Comparison of ENCODE assay signal across 8 cellular contexts in the genomic region with DNA sequence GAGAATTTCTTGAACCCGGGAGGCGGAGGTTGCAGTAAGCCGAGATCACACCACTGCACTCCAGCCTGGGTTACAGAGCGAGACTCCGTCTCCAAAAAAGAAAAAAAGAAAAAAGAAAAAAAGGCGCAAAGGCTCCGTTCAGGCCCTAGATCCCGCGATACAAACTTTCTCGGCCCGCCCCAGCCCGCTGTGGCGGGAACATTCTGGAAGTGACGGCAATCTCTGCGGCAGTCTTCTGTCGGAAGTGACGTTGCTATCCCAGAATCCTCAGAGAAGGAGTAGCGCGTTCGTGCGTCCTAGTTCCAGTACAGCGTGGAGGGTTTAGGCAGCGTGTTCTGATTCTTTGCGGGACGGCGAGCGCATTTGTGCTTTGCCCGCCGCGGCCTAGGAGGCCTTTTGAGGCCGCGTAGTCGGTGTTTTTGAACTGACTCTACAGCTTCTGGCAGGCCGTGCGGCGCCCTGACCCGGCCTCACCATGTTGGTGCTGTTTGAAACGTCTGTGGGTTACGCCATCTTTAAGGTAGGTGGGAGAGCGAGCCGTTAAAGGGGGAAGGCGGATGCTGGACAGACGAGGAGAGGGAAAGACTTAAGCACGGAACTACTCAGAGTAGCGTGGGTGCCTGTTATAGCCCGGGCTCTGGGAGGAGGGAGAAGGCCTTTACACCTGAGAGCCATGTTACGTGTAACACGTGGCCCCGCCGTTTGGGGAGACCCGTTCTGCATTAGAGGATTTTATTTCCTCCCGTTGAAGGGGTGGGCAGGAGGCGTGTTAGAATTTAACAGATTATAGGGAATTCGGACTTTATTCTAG. TPM values are rescaled to one million over a fixed set of nuclear protein-coding genes. Genes with fewer than 3 reads are reported as not detected.
DNase-seq lines count a peak whose midpoint lies in the region; ATAC-seq and TF ChIP-seq lines count a peak whose summit lies in the region.

A gene with protein sequence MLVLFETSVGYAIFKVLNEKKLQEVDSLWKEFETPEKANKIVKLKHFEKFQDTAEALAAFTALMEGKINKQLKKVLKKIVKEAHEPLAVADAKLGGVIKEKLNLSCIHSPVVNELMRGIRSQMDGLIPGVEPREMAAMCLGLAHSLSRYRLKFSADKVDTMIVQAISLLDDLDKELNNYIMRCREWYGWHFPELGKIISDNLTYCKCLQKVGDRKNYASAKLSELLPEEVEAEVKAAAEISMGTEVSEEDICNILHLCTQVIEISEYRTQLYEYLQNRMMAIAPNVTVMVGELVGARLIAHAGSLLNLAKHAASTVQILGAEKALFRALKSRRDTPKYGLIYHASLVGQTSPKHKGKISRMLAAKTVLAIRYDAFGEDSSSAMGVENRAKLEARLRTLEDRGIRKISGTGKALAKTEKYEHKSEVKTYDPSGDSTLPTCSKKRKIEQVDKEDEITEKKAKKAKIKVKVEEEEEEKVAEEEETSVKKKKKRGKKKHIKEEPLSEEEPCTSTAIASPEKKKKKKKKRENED (plus strand): TSS at position 297 of the 811 bp plus-strand sequence. CDS start 179 bp downstream, at position 476.

- peaks cover 20% of the 10 kb centered on the region for H3K4me1 ChIP-seq in Panc1 (ENCODE audit: control insufficient read depth, insufficient read depth, low read length)
- H3K4me1 ChIP-seq in muscle layer of colon (ENCODE audit: insufficient read depth, low read length): peaks cover 12% of the 10 kb centered on the region

- H3K4me3 ChIP-seq in Panc1 (ENCODE audit: low read depth in 2 of 2, low read length in 2 of 2) (peak within 1 kb of the TSS; percentile 95 to 100), muscle layer of colon (ENCODE audit: low read depth in 1 of 2, low read length in 2 of 2) (peak within 1 kb of the TSS; percentile 67 to 99)

- H3K4me1 Mint-ChIP-seq in activated T-cell treated with anti-CD3 and anti-CD28 coated beads, Interleukin-2, amount 50 U/mL, for 4 hours (ENCODE audit: low read depth): peaks cover 16% of the 10 kb centered on the region

- peak within 1 kb of the TSS; percentile 87 for H3K9ac ChIP-seq in muscle layer of colon (ENCODE audit: low read length)

- no peak for TF ChIP-seq CTCF in Panc1 (IDR thresholded peaks at IDR 0.05)

- peak within 1 kb of the TSS; percentile 97 for H3K27ac ChIP-seq in Panc1 (ENCODE audit: low read length)
- H3K27ac ChIP-seq in muscle layer of colon (ENCODE audit: low read depth, low read length): peak within 1 kb of the TSS; percentile 84

- intact Hi-C loops in Panc1 (cut with micrococcal nuclease; ENCODE audit: unreplicated experiment): no loop called here

- H3K36me3 Mint-ChIP-seq in activated T-cell treated with anti-CD3 and anti-CD28 coated beads, Interleukin-2, amount 50 U/mL, for 4 hours (ENCODE audit: insufficient read depth): peaks cover 12% of the 10 kb centered on the region

- ATAC-seq in GM21723 (IDR thresholded peaks at IDR 0.05; ENCODE audit: unreplicated experiment) (peak; percentile 85), Panc1 (peak; percentile 97), esophagus mucosa (peak; percentile 98)
- ATAC-seq in activated T-cell treated with anti-CD3 and anti-CD28 coated beads, Interleukin-2, amount 50 U/mL, for 4 hours: peak; percentile 87 to 92

- CTCF ChIA-PET in Panc1 (lab: Charles Lee): no interaction called here

- in situ Hi-C loops in Panc1 (cut with HindIII; ENCODE audit: low pct_unique_long_range_greater_than_20kb, low sequenced_read_pairs): no loop called here

- no peaks in the 10 kb centered on the region; the same call in 1 of the 2 replicates for H3K36me3 ChIP-seq in Panc1 (ENCODE audit: control insufficient read depth, insufficient read depth, low read length)
- no peaks in the 10 kb centered on the region for H3K36me3 ChIP-seq in muscle layer of colon (ENCODE audit: insufficient read depth, low read length)

- H3K4me3 Mint-ChIP-seq in activated T-cell treated with anti-CD3 and anti-CD28 coated beads, Interleukin-2, amount 50 U/mL, for 4 hours: peak within 1 kb of the TSS; percentile 69

- peak; percentile 99 for DNase-seq in DMS53 (lab: John Stamatoyannopoulos, UW)
- DNase-seq in KG1 (lab: John Stamatoyannopoulos, UW): peak; percentile 84
- peak; percentile 81 for DNase-seq in Panc1 (ENCODE audit: low read depth, low spot score)
- peak; percentile 82 for DNase-seq in activated T-cell treated with anti-CD3 and anti-CD28 coated beads, Interleukin-2, amount 50 U/mL, for 4 hours
- peak; percentile 72 for DNase-seq in stimulated activated CD8-positive, alpha-beta memory T cell treated with anti-CD3 and anti-CD28 coated beads, Interleukin-7, amount 100 ng/mL, for 24 hours (ENCODE audit: low read depth)

- BruUV-seq in Panc1 (replicated peaks; lab: Mats Ljungman, UMichigan): TSS peak; percentile 85

- H3K27me3 Mint-ChIP-seq in activated T-cell treated with anti-CD3 and anti-CD28 coated beads, Interleukin-2, amount 50 U/mL, for 4 hours (ENCODE audit: low read depth): no peaks in the 10 kb centered on the region

- H3K9me3 ChIP-seq in Panc1 (ENCODE audit: control insufficient read depth, insufficient read depth, low read depth, low read length): no peaks in the 10 kb centered on the region
- H3K9me3 ChIP-seq in muscle layer of colon (ENCODE audit: low read length): no peaks in the 10 kb centered on the region

- POLR2A ChIA-PET in Panc1 (lab: Charles Lee): interaction anchor here (0.7 kb wide), 2 partner anchors 18 to 622 kb away, joined by 3 to 5 read pairs; no protein-coding TSS in a partner anchor

- H3K27me3 ChIP-seq in Panc1 (ENCODE audit: control insufficient read depth, insufficient read depth, low read length): no peaks in the 10 kb centered on the region
- no peaks in the 10 kb centered on the region for H3K27me3 ChIP-seq in muscle layer of colon (ENCODE audit: control insufficient read depth in 1 of 2, insufficient read depth in 2 of 2, low read length in 2 of 2)

- no peaks in the 10 kb centered on the region for H3K9me3 Mint-ChIP-seq in activated T-cell treated with anti-CD3 and anti-CD28 coated beads, Interleukin-2, amount 50 U/mL, for 4 hours

RNA-seq across cellular contexts. Expression of the gene that starts here (rescaled TPM):
- total RNA-seq in Panc1 (2021; ENCODE audit: unreplicated experiment): 119 TPM
- polyA plus RNA-seq in Panc1 (2012; ENCODE audit: insufficient read length): 43.3 TPM
- 100 to 1,000 TPM; 349 to 393 (median 377) TPM for total RNA-seq in activated T-cell treated with anti-CD3 and anti-CD28 coated beads, Interleukin-2, amount 50 U/mL, for 4 hours
- 48.4 TPM for total RNA-seq in esophagus mucosa

Comparison
In these comparisons a context has a peak if more than half of its experiments do, and no peak if none do; other contexts are left out.
1. Peak in every context shown above with its lines: DNase-seq, ATAC-seq, H3K4me3 ChIP-seq and H3K27ac ChIP-seq.